16 cellular contexts compared by ENCODE assay signal in genomic region chr11:14065153-14065552, GRCh38.
DNase-seq lines count a peak whose midpoint lies in the region; ATAC-seq and TF ChIP-seq lines count a peak whose summit lies in the region.
"Had no signal": no experiment of that assay in that cellular context is flagged by ENCODE, and none has a peak within 500 bp of the region (broad histone marks: within the 10 kb centered on the region; RNA-seq: fewer than 3 reads in every experiment).

No MANE protein-coding gene starts in this region.

- no peaks in the 10 kb centered on the region for H3K9me3 Mint-ChIP-seq in activated naive CD8-positive, alpha-beta T cell treated with anti-CD3 and anti-CD28 coated beads, Interleukin-2, amount 10 ng/mL, durations not matched to agents 7 days and 5 days
- no peaks in the 10 kb centered on the region for H3K9me3 Mint-ChIP-seq in nephron progenitor cell
- H3K9me3 Mint-ChIP-seq: activated B cell treated with CpG ODN at 0.5 μM for 24 hours had no signal

- no peaks in the 10 kb centered on the region for H3K27me3 Mint-ChIP-seq in activated naive CD8-positive, alpha-beta T cell treated with anti-CD3 and anti-CD28 coated beads, Interleukin-2, amount 10 ng/mL, durations not matched to agents 7 days and 5 days
- H3K27me3 Mint-ChIP-seq in nephron progenitor cell (ENCODE audit: low read depth, poor library complexity) = no peaks in the 10 kb centered on the region

- peak; percentile 76 for ATAC-seq in activated naive CD8-positive, alpha-beta T cell treated with anti-CD3 and anti-CD28 coated beads, Interleukin-2, amount 10 ng/mL, durations not matched to agents 7 days and 5 days (ENCODE audit: low read depth)
- ATAC-seq in HG03354 (IDR thresholded peaks at IDR 0.05; ENCODE audit: poor library complexity, severe bottlenecking, unreplicated experiment) = no peak
- ATAC-seq: gastrocnemius medialis had no signal

- DNase-seq in AG20443 (ENCODE audit: low spot score) = peak; percentile 29
- peak; percentile 47 for DNase-seq in OCI-M1 (lab: John Stamatoyannopoulos, UW)
- DNase-seq in activated naive CD8-positive, alpha-beta T cell treated with anti-CD3 and anti-CD28 coated beads, Interleukin-2, amount 10 ng/mL, durations not matched to agents 7 days and 5 days = no peak
- DNase-seq in nephron progenitor cell = no peak
- no peak for DNase-seq in NCI-H2081 treated with DMSO at 0.1 percent for 48 hours (lab: John Stamatoyannopoulos, UW)
- no peak for DNase-seq in NCI-H510A treated with DMSO at 0.1 percent for 48 hours (lab: John Stamatoyannopoulos, UW)
- DNase-seq in NCI-H774 (lab: John Stamatoyannopoulos, UW) = no peak
- DNase-seq: activated B cell treated with CpG ODN at 0.5 μM for 24 hours; amniotic stem cell; effector CD4-positive, alpha-beta T cell; gastrocnemius medialis; GF-D8; NCI-H1436; NCI-H748 treated with DMSO at 0.1 percent for 48 hours; SJCRH30 had no signal

- H3K4me1 Mint-ChIP-seq in activated naive CD8-positive, alpha-beta T cell treated with anti-CD3 and anti-CD28 coated beads, Interleukin-2, amount 10 ng/mL, durations not matched to agents 7 days and 5 days = peaks cover 16% of the 10 kb centered on the region
- no peaks in the 10 kb centered on the region for H3K4me1 Mint-ChIP-seq in nephron progenitor cell
- H3K4me1 Mint-ChIP-seq: activated B cell treated with CpG ODN at 0.5 μM for 24 hours had no signal

- H3K36me3 Mint-ChIP-seq in activated naive CD8-positive, alpha-beta T cell treated with anti-CD3 and anti-CD28 coated beads, Interleukin-2, amount 10 ng/mL, durations not matched to agents 7 days and 5 days = peaks cover 6% of the 10 kb centered on the region
- peaks cover 19% of the 10 kb centered on the region for H3K36me3 Mint-ChIP-seq in nephron progenitor cell (ENCODE audit: low read depth)

- TF ChIP-seq CTCF in nephron progenitor cell (IDR thresholded peaks at IDR 0.05) = no peak

- POLR2A ChIA-PET in activated naive CD8-positive, alpha-beta T cell treated with anti-CD3 and anti-CD28 coated beads, Interleukin-2, amount 10 ng/mL, durations not matched to agents 7 days and 5 days (lab: Charles Lee) = no interaction called here

- peak overlapping the region; percentile 75 for H3K4me3 Mint-ChIP-seq in activated naive CD8-positive, alpha-beta T cell treated with anti-CD3 and anti-CD28 coated beads, Interleukin-2, amount 10 ng/mL, durations not matched to agents 7 days and 5 days
- H3K4me3 Mint-ChIP-seq in nephron progenitor cell = no peak overlapping the region
- H3K4me3 Mint-ChIP-seq: activated B cell treated with CpG ODN at 0.5 μM for 24 hours had no signal

- H3K27ac Mint-ChIP-seq in activated naive CD8-positive, alpha-beta T cell treated with anti-CD3 and anti-CD28 coated beads, Interleukin-2, amount 10 ng/mL, durations not matched to agents 7 days and 5 days = peak overlapping the region; percentile 77
- peak overlapping the region; percentile 71 for H3K27ac Mint-ChIP-seq in nephron progenitor cell
- H3K27ac Mint-ChIP-seq: activated B cell treated with CpG ODN at 0.5 μM for 24 hours had no signal

Comparison
In these comparisons a context has a peak if more than half of its experiments do, and no peak if none do; other contexts are left out.
1. DNase-seq: peak in AG20443 (single experiment) and OCI-M1 (single experiment); none in activated naive CD8-positive, alpha-beta T cell treated with anti-CD3 and anti-CD28 coated beads, Interleukin-2, amount 10 ng/mL, durations not matched to agents 7 days and 5 days (single experiment), nephron progenitor cell (single experiment), NCI-H2081 treated with DMSO at 0.1 percent for 48 hours (single experiment), NCI-H510A treated with DMSO at 0.1 percent for 48 hours (single experiment) and NCI-H774 (single experiment).